In the genomic region with DNA sequence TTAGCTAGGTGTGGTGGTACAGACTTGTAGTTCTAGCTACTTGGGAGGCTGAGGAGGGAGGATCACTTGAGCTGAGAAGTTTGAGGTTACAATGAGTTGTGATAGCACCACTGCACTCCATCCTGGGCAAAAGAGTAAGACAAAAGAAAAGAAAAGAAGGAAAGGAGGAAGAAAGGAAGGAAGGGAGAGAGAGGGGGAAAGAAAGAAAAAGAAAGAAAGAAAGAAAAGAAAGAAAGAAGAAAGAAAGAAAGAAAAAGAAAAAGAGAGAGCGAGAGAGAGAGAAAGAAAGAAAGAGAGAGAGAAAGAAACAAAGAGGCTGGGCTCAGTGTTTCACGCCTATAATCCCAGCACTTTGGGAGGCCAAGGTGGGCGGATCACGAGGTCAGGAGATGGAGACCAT, we compare ENCODE assay signal across 22 cellular contexts. TPM values are rescaled to one million over a fixed set of nuclear protein-coding genes. Genes with fewer than 3 reads are reported as not detected.
DNase-seq lines count a peak whose midpoint lies in the region; ATAC-seq, FAIRE-seq and TF ChIP-seq lines count a peak whose summit lies in the region.
"Had no signal": no experiment of that assay in that cellular context is flagged by ENCODE, and none has a peak within 500 bp of the region (broad histone marks: within the 10 kb centered on the region; RNA-seq: fewer than 3 reads in every experiment).

No MANE protein-coding gene starts in this region.

- no peaks in the 10 kb centered on the region for H3K36me3 ChIP-seq in GM23338 (ENCODE audit: insufficient read depth)
- H3K36me3 ChIP-seq in HEK293 (ENCODE audit: control insufficient read depth in 2 of 2, insufficient read depth in 1 of 2, low read length in 2 of 2) = no peaks in the 10 kb centered on the region
- no peaks in the 10 kb centered on the region for H3K36me3 ChIP-seq in K562 (ENCODE audit: control insufficient read depth, insufficient read depth, low read length)
- H3K36me3 ChIP-seq in heart right ventricle = no peaks in the 10 kb centered on the region
- H3K36me3 ChIP-seq: BLaER1 had no signal

- H4K20me1 ChIP-seq in GM23338 (replicated peaks; ENCODE audit: insufficient read depth) (no peaks in the 10 kb centered on the region), K562 (replicated peaks; ENCODE audit: control insufficient read depth, insufficient read depth, low read length) (no peaks in the 10 kb centered on the region)
- H4K20me1 ChIP-seq: BLaER1 had no signal

- H2AFZ ChIP-seq in GM23338 (peak overlapping the region; percentile 18; the same call in 1 of the 2 replicates), K562 (ENCODE audit: low read depth, low read length) (no peak overlapping the region)
- H2AFZ ChIP-seq: GM23248 had no signal

- WGBS in K562 (ENCODE audit: insufficient coverage, low coverage, missing lambda C conversion rate) = 73% methylated on average over 4 of the region's 4 CpGs
- 85 to 87% methylated on average over 4 of the region's 4 CpGs for WGBS in heart right ventricle, 2 donors

- H3K4me1 Mint-ChIP-seq in GM23338 = no peaks in the 10 kb centered on the region
- peaks cover 24% of the 10 kb centered on the region for H3K4me1 Mint-ChIP-seq in stimulated activated memory B cell treated with anti-CD40 and anti-IgM and Interleukin-4, amounts not matched to agents 10 μg/mL and 1 μg/mL and 100 μg/mL, for 72 hours

- intact Hi-C loops in K562 (cut with micrococcal nuclease) (no loop called here), heart right ventricle (cut with DNase I) (loop anchor here in 3 of 10 donors (2.0 to 10.0 kb wide), 3 partner anchors 36 to 416 kb away; partner anchors contain the start of gene DRAM1 (in 1 of the 3))

- H3K4me3 ChIP-seq in GM23338 (no peak overlapping the region), HEK293 (ENCODE audit: low read depth, low read length) (no peak overlapping the region), K562 (no peak overlapping the region), heart right ventricle (no peak overlapping the region)
- H3K4me3 ChIP-seq: BLaER1, GM12878, GM23248 had no signal

- DNase-seq in GM23338 (ENCODE audit: low spot score) (no peak), K562 (ENCODE audit: extremely low read depth in 1 of 4, low spot score in 3 of 4) (no peak), heart right ventricle (no peak), mesenteric fat pad (ENCODE audit: low spot score) (no peak), GM10266 (ENCODE audit: extremely low spot score) (no peak)
- DNase-seq: Caco-2; CD4-positive, CD25-positive, alpha-beta regulatory T cell; CD8-positive, alpha-beta T cell; DMS153; DND-41; GM23248; H9; HFFc6 had no signal

- FAIRE-seq in K562 (lab: Jason Lieb, UNC) = no peak
- FAIRE-seq: G401.6, GM12878, GM19239 had no signal

- H3K9me3 ChIP-seq in HEK293 (ENCODE audit: control insufficient read depth, insufficient read depth, low read depth, low read length) (no peaks in the 10 kb centered on the region), K562 (replicated peaks; ENCODE audit: control insufficient read depth, insufficient read depth, low read depth, low read length) (no peaks in the 10 kb centered on the region), heart right ventricle (no peaks in the 10 kb centered on the region)
- H3K9me3 ChIP-seq: BLaER1, Caco-2 had no signal

- CTCF ChIA-PET in HEK293 (lab: Yijun Ruan, JAX) = interaction anchor here (0.9 to 5.0 kb wide), 10 partner anchors 10 to 433 kb away, joined by 3 to 50 read pairs (median 4); partner anchors contain the start of genes ARL1 and GNPTAB
- CTCF ChIA-PET in K562 (lab: Yijun Ruan, JAX; ENCODE audit: low intra/inter-chr PET ratio) = no interaction called here

- no peaks in the 10 kb centered on the region for H3K9me1 ChIP-seq in K562 (ENCODE audit: control insufficient read depth, insufficient read depth, low read length)

- H3K9ac ChIP-seq in K562 (ENCODE audit: insufficient read depth in 1 of 2, low read depth in 2 of 2, low read length in 2 of 2) = no peak overlapping the region
- H3K9ac ChIP-seq: BLaER1, GM23248 had no signal

- no peak for TF ChIP-seq POLR2A in K562 (conservative IDR thresholded peaks at IDR 0.05)

- ATAC-seq in GM23338 = no peak
- ATAC-seq in K562 = no peak
- ATAC-seq in stimulated activated memory B cell treated with anti-CD40 and anti-IgM and Interleukin-4, amounts not matched to agents 10 μg/mL and 1 μg/mL and 100 μg/mL, for 72 hours = no peak
- no peak for ATAC-seq in heart right ventricle
- ATAC-seq: CD8-positive, alpha-beta T cell; GM12878; HCT116 had no signal

- H3K27me3 ChIP-seq in GM23338 (ENCODE audit: insufficient read depth) = no peaks in the 10 kb centered on the region
- no peaks in the 10 kb centered on the region for H3K27me3 ChIP-seq in K562 (ENCODE audit: control insufficient read depth in 2 of 2, insufficient read depth in 2 of 2, low read length in 2 of 2)
- H3K27me3 ChIP-seq in heart right ventricle = peaks cover 0 to 3% (median 0%) of the 10 kb centered on the region in 7 donors
- H3K27me3 ChIP-seq: BLaER1 had no signal

- H3K79me2 ChIP-seq in GM23338 (replicated peaks; ENCODE audit: insufficient read depth) (no peaks in the 10 kb centered on the region), K562 (ENCODE audit: control insufficient read depth, insufficient read depth, low read length) (no peaks in the 10 kb centered on the region)

- no peaks in the 10 kb centered on the region for H3F3A ChIP-seq in GM23338 (replicated peaks; ENCODE audit: low read depth)

- H3K9me3 Mint-ChIP-seq in GM23338 = no peaks in the 10 kb centered on the region
- H3K9me3 Mint-ChIP-seq in stimulated activated memory B cell treated with anti-CD40 and anti-IgM and Interleukin-4, amounts not matched to agents 10 μg/mL and 1 μg/mL and 100 μg/mL, for 72 hours = no peaks in the 10 kb centered on the region
- H3K9me3 Mint-ChIP-seq: CD4-positive, CD25-positive, alpha-beta regulatory T cell; CD8-positive, alpha-beta T cell; HFFc6 had no signal

- H3K27me3 Mint-ChIP-seq in GM23338 (ENCODE audit: insufficient read depth, low read depth, poor library complexity) = peaks cover 5% of the 10 kb centered on the region
- peaks cover 14% of the 10 kb centered on the region for H3K27me3 Mint-ChIP-seq in stimulated activated memory B cell treated with anti-CD40 and anti-IgM and Interleukin-4, amounts not matched to agents 10 μg/mL and 1 μg/mL and 100 μg/mL, for 72 hours
- H3K27me3 Mint-ChIP-seq: B cell had no signal

- no peak for TF ChIP-seq EP300 in K562 (IDR thresholded peaks at IDR 0.05; ENCODE audit: low read length)

- H3K4me3 Mint-ChIP-seq in GM23338 = no peak overlapping the region
- H3K4me3 Mint-ChIP-seq in stimulated activated memory B cell treated with anti-CD40 and anti-IgM and Interleukin-4, amounts not matched to agents 10 μg/mL and 1 μg/mL and 100 μg/mL, for 72 hours = no peak overlapping the region
- H3K4me3 Mint-ChIP-seq: B cell; CD4-positive, CD25-positive, alpha-beta regulatory T cell; CD8-positive, alpha-beta T cell; H9; HFFc6 had no signal

- no peak overlapping the region for H3K27ac Mint-ChIP-seq in GM23338
- peak overlapping the region; percentile 68 for H3K27ac Mint-ChIP-seq in stimulated activated memory B cell treated with anti-CD40 and anti-IgM and Interleukin-4, amounts not matched to agents 10 μg/mL and 1 μg/mL and 100 μg/mL, for 72 hours
- H3K27ac Mint-ChIP-seq: B cell; CD4-positive, CD25-positive, alpha-beta regulatory T cell; CD8-positive, alpha-beta T cell; H9; HFFc6 had no signal

- TF ChIP-seq CTCF in GM23338 (conservative IDR thresholded peaks at IDR 0.05; ENCODE audit: low read depth in 2 of 2) = no peak
- TF ChIP-seq CTCF in HEK293 (tag by site-specific recombination; IDR thresholded peaks at IDR 0.05) = no peak
- TF ChIP-seq CTCF in K562 (IDR thresholded peaks at IDR 0.05 in 2 of 3, conservative IDR thresholded peaks at IDR 0.05 in 1 of 3; ENCODE audit: insufficient read depth in 2 of 3, low read depth in 1 of 3, low read length in 3 of 3) = no peak
- TF ChIP-seq CTCF in heart right ventricle (IDR thresholded peaks at IDR 0.05) = no peak
- no peak for TF ChIP-seq CTCF in GM10266 (IDR thresholded peaks at IDR 0.05; ENCODE audit: control insufficient read depth, insufficient read depth, low read depth, missing control alignments)

- BruUV-seq in K562 (replicated peaks; lab: Mats Ljungman, UMichigan) = no TSS peak

- no peaks in the 10 kb centered on the region for H3K4me1 ChIP-seq in GM23338 (ENCODE audit: insufficient read depth)
- H3K4me1 ChIP-seq in HEK293 (ENCODE audit: control insufficient read depth, insufficient read depth, low read length) = no peaks in the 10 kb centered on the region
- no peaks in the 10 kb centered on the region for H3K4me1 ChIP-seq in K562 (replicated peaks in 1 of 2; ENCODE audit: control insufficient read depth in 2 of 2, insufficient read depth in 2 of 2, low read length in 2 of 2)
- peaks cover 0 to 15% (median 0%) of the 10 kb centered on the region in 9 donors for H3K4me1 ChIP-seq in heart right ventricle
- H3K4me1 ChIP-seq: Caco-2 had no signal

- TF ChIP-seq RAD21 in K562 (CRISPR knock-in tag; conservative IDR thresholded peaks at IDR 0.05 in 1 of 2, IDR thresholded peaks at IDR 0.05 in 1 of 2) = no peak

- H3K9me2 ChIP-seq in GM23338 (ENCODE audit: insufficient read depth) = no peaks in the 10 kb centered on the region

- H3K27ac ChIP-seq in GM23338 (ENCODE audit: low read depth) = no peak overlapping the region
- no peak overlapping the region for H3K27ac ChIP-seq in HEK293 (ENCODE audit: extremely low read depth, low read depth, low read length)
- H3K27ac ChIP-seq in K562 (ENCODE audit: extremely low read depth, low read depth, low read length) = no peak overlapping the region
- H3K27ac ChIP-seq in heart right ventricle = no peak overlapping the region
- H3K27ac ChIP-seq: BLaER1, C4-2B, GM23248 had no signal

- H3K4me2 ChIP-seq in GM23338 = no peak overlapping the region
- H3K4me2 ChIP-seq in K562 (ENCODE audit: insufficient read depth, low read length) = no peak overlapping the region
- H3K4me2 ChIP-seq: BLaER1 had no signal

- no peaks in the 10 kb centered on the region for H3K36me3 Mint-ChIP-seq in GM23338 (ENCODE audit: low read depth)
- H3K36me3 Mint-ChIP-seq in stimulated activated memory B cell treated with anti-CD40 and anti-IgM and Interleukin-4, amounts not matched to agents 10 μg/mL and 1 μg/mL and 100 μg/mL, for 72 hours = no peaks in the 10 kb centered on the region
- H3K36me3 Mint-ChIP-seq: CD4-positive, CD25-positive, alpha-beta regulatory T cell; CD8-positive, alpha-beta T cell had no signal

- in situ Hi-C loops in K562 (cut with MboI) = loop anchor here (5.0 kb wide), 1 partner anchor 429 kb away; no protein-coding TSS in a partner anchor

- POLR2A ChIA-PET in HEK293 (lab: Yijun Ruan, JAX) (no interaction called here), K562 (lab: Yijun Ruan, JAX) (interaction anchor here (0.6 to 1.0 kb wide), 2 partner anchors 22 to 44 kb away, joined by 3 read pairs; no protein-coding TSS in a partner anchor)

RNA-seq across cellular contexts. Expression of gene GNPTAB, which starts 10.3 kb away (rescaled TPM):
- total RNA-seq in GM23338 (2014; rRNA removed; shearing (Covaris generic)) = 54.1 and 58.3 TPM in 2 replicates
- polyA plus RNA-seq in GM23338 (2016; fragmentation: Nextera tagmentation; extraction: Ambion mirVana) (21.6 and 23.6 TPM in 2 replicates), K562 (2011; rRNA removed) (16.3 and 23.2 TPM in 2 replicates), K562 (2014; fragmentation: Illumina TruSeq; extraction: Trizol) (15.3 and 19.3 TPM in 2 replicates), K562 (2014; fragmentation: Nextera tagmentation; extraction: Ambion mirVana) (1 to 10 TPM; 5.9 to 6.5 TPM), K562 (2014; rRNA removed) (11.6 and 12.8 TPM in 2 replicates), heart right ventricle (10 to 100 TPM; 10.5 to 24.6 TPM)
- total RNA-seq in K562 (2011; cell fraction: chromatin; rRNA removed; ENCODE audit: low replicate concordance) = 40.1 and 95.2 TPM in 2 replicates
- 19.5 and 22.0 TPM in 2 replicates for total RNA-seq in K562 (2011; cell fraction: nucleolus; rRNA removed)
- total RNA-seq in K562 (2011; cell fraction: nucleoplasm; rRNA removed) = 60.6 and 98.6 TPM in 2 replicates
- total RNA-seq in K562 (2014; rRNA removed) (11.6 and 13.0 TPM in 2 replicates), K562 (2014; rRNA removed; fragmentation: Illumina TruSeq; extraction: Trizol) (19.8 and 21.7 TPM in 2 replicates), K562 (2015; rRNA removed; fragmentation: Illumina TruSeq; extraction: Trizol) (23.2 and 23.3 TPM in 2 replicates), K562 (2021) (19.3 and 20.4 TPM in 2 replicates), heart right ventricle (10 to 100 TPM; 39.9 to 60.6 (median 49.0) TPM), mesenteric fat pad (26.0 TPM)
- polyA plus RNA-seq in K562 (2011; cell fraction: cytosol; rRNA removed) = 5.1 and 11.1 TPM in 2 replicates
- polyA plus RNA-seq in K562 (2011; cell fraction: nucleus; rRNA removed) = 12.5 and 13.7 TPM in 2 replicates
- 15.6 and 18.6 TPM in 2 replicates for polyA plus RNA-seq in K562 (2012)
- polyA minus RNA-seq in K562 (2011; rRNA and poly(A)+ RNA removed) = 44.5 and 49.5 TPM in 2 replicates
- polyA minus RNA-seq in K562 (2011; cell fraction: cytosol; rRNA and poly(A)+ RNA removed) = 12.1 and 14.2 TPM in 2 replicates
- polyA minus RNA-seq in K562 (2011; cell fraction: nucleus; rRNA and poly(A)+ RNA removed) = 18.2 and 24.9 TPM in 2 replicates

RNA-seq across cellular contexts. Expression of gene DRAM1, which starts 36.3 kb away (rescaled TPM):
- 5.4 and 5.7 TPM in 2 replicates for total RNA-seq in GM23338 (2014; rRNA removed; shearing (Covaris generic))
- polyA plus RNA-seq in GM23338 (2016; fragmentation: Nextera tagmentation; extraction: Ambion mirVana) = 8.5 and 8.6 TPM in 2 replicates
- 4.1 and 12.3 TPM in 2 replicates for total RNA-seq in K562 (2011; cell fraction: chromatin; rRNA removed; ENCODE audit: low replicate concordance)
- 1.8 and 4.9 TPM in 2 replicates for total RNA-seq in K562 (2011; cell fraction: nucleolus; rRNA removed)
- total RNA-seq in K562 (2011; cell fraction: nucleoplasm; rRNA removed) = 3.2 and 8.5 TPM in 2 replicates
- total RNA-seq in K562 (2014; rRNA removed) = 1.4 and 2.1 TPM in 2 replicates
- total RNA-seq in K562 (2014; rRNA removed; fragmentation: Illumina TruSeq; extraction: Trizol) = 4.2 and 4.3 TPM in 2 replicates
- total RNA-seq in K562 (2015; rRNA removed; fragmentation: Illumina TruSeq; extraction: Trizol) = 2.7 TPM in 2 replicates
- 2.9 and 4.2 TPM in 2 replicates for total RNA-seq in K562 (2021)
- 1.3 and 2.7 TPM in 2 replicates for polyA plus RNA-seq in K562 (2011; rRNA removed)
- polyA plus RNA-seq in K562 (2011; cell fraction: cytosol; rRNA removed) = 1.2 and 2.0 TPM in 2 replicates
- 0.27 and 0.58 TPM in 2 replicates for polyA plus RNA-seq in K562 (2011; cell fraction: nucleus; rRNA removed)
- polyA plus RNA-seq in K562 (2012) = 3.1 and 5.9 TPM in 2 replicates
- 2.9 and 3.3 TPM in 2 replicates for polyA plus RNA-seq in K562 (2014; fragmentation: Illumina TruSeq; extraction: Trizol)
- polyA plus RNA-seq in K562 (2014; fragmentation: Nextera tagmentation; extraction: Ambion mirVana) = 1 to 10 TPM; 1.5 to 2.0 TPM
- 2.2 and 2.7 TPM in 2 replicates for polyA plus RNA-seq in K562 (2014; rRNA removed)
- polyA minus RNA-seq in K562 (2011; rRNA and poly(A)+ RNA removed) = 1.7 and 4.0 TPM in 2 replicates
- polyA minus RNA-seq in K562 (2011; cell fraction: cytosol; rRNA and poly(A)+ RNA removed) = 0.64 and 3.0 TPM in 2 replicates
- polyA minus RNA-seq in K562 (2011; cell fraction: nucleus; rRNA and poly(A)+ RNA removed) = 0.22 and 2.4 TPM in 2 replicates
- 10 to 100 TPM in 2 of 10 donors, 1 to 10 TPM in 8; 2.4 to 19.6 (median 3.3) TPM for total RNA-seq in heart right ventricle
- 1 to 10 TPM; 4.2 to 4.3 TPM for polyA plus RNA-seq in heart right ventricle
- 35.3 TPM for total RNA-seq in mesenteric fat pad
